9 cellular contexts compared by ENCODE assay signal in genomic region chr5:21810737-21811316, GRCh38.
DNase-seq lines count a peak whose midpoint lies in the region; ATAC-seq and TF ChIP-seq lines count a peak whose summit lies in the region.
"Had no signal": no experiment of that assay in that cellular context is flagged by ENCODE, and none has a peak within 500 bp of the region (broad histone marks: within the 10 kb centered on the region; RNA-seq: fewer than 3 reads in every experiment).

No MANE protein-coding gene starts in this region.

- dilution Hi-C loops in mammary epithelial cell (cut with HindIII; ENCODE audit: low sequenced_read_pairs) = no loop called here

- H3K36me3 ChIP-seq in mammary epithelial cell (ENCODE audit: insufficient read depth, low read length) = no peaks in the 10 kb centered on the region
- H3K36me3 ChIP-seq: BLaER1 had no signal

- H3K4me1 Mint-ChIP-seq in osteocyte (ENCODE audit: unreplicated experiment) = peaks cover 8% of the 10 kb centered on the region

- CTCF ChIA-PET in mammary epithelial cell (lab: Charles Lee; ENCODE audit: low non-redundant PET) = no interaction called here

- H3K4me3 ChIP-seq in NB4 (ENCODE audit: low read depth, low read length) (no peak overlapping the region), mammary epithelial cell (replicated peaks in 1 of 3; ENCODE audit: insufficient read depth in 1 of 3, low read depth in 2 of 3, low read length in 3 of 3) (no peak overlapping the region)
- H3K4me3 ChIP-seq: BLaER1 had no signal

- no peaks in the 10 kb centered on the region for H3K9me3 Mint-ChIP-seq in osteocyte (ENCODE audit: unreplicated experiment)

- TF ChIP-seq POLR2A in NB4 (IDR thresholded peaks at IDR 0.05; ENCODE audit: extremely low read depth, insufficient read length) = no peak

- no peaks in the 10 kb centered on the region for H3K27me3 ChIP-seq in mammary epithelial cell (ENCODE audit: insufficient read depth, low read length)
- H3K27me3 ChIP-seq: BLaER1 had no signal

- peak; percentile 8 for DNase-seq in NCI-H1092 treated with DMSO at 0.1 percent for 48 hours (lab: John Stamatoyannopoulos, UW)
- DNase-seq in NCI-H1092 (lab: John Stamatoyannopoulos, UW) = no peak
- peak; percentile 42 for DNase-seq in NB4 (ENCODE audit: low read depth)
- peak; percentile 5 for DNase-seq in mammary epithelial cell
- no peak for DNase-seq in osteocyte (ENCODE audit: extremely low spot score, unreplicated experiment)
- no peak for DNase-seq in omental fat pad (ENCODE audit: low spot score)
- no peak for DNase-seq in posterior cingulate gyrus
- DNase-seq in activated effector memory CD4-positive, alpha-beta T cell treated with Interleukin-2 at 50 U/mL for 16 hours = no peak

- peaks cover 12% of the 10 kb centered on the region for H3K27me3 Mint-ChIP-seq in osteocyte (ENCODE audit: unreplicated experiment)

- H3K27ac Mint-ChIP-seq in osteocyte (ENCODE audit: unreplicated experiment) = no peak overlapping the region

- no peaks in the 10 kb centered on the region for H3K79me2 ChIP-seq in mammary epithelial cell (ENCODE audit: insufficient read depth, low read length)

- BruUV-seq in mammary epithelial cell (replicated peaks; lab: Mats Ljungman, UMichigan) = no TSS peak

- no peaks in the 10 kb centered on the region for H4K20me1 ChIP-seq in mammary epithelial cell (ENCODE audit: insufficient read depth, low read length)
- H4K20me1 ChIP-seq: BLaER1 had no signal

- in situ Hi-C loops in mammary epithelial cell (cut with MboI; ENCODE audit: low sequenced_read_pairs in 2 of 2) = no loop called here

- ATAC-seq in omental fat pad (ENCODE audit: low FRiP score) = no peak

- no peaks in the 10 kb centered on the region for H3K9me3 ChIP-seq in mammary epithelial cell (replicated peaks; ENCODE audit: insufficient read depth, low read length)
- H3K9me3 ChIP-seq: BLaER1 had no signal

- WGBS in mammary epithelial cell (ENCODE audit: low coverage, missing lambda C conversion rate) = 3% methylated on average over 5 of the region's 5 CpGs

- H2AFZ ChIP-seq in mammary epithelial cell (ENCODE audit: low read depth, low read length) = no peak overlapping the region

- intact Hi-C loops in mammary epithelial cell (cut with micrococcal nuclease) = loop anchor here (2.0 to 10.0 kb wide), 2 partner anchors 108 to 924 kb away; no protein-coding TSS in a partner anchor
- intact Hi-C loops in posterior cingulate gyrus (cut with DNase I) = loop anchor here (10.0 kb wide), 1 partner anchor 414 kb away; no protein-coding TSS in a partner anchor

- no peak overlapping the region for H3K27ac ChIP-seq in mammary epithelial cell (ENCODE audit: insufficient read depth, low read depth, low read length)
- H3K27ac ChIP-seq: BLaER1 had no signal

- H3K4me1 ChIP-seq in mammary epithelial cell (ENCODE audit: insufficient read depth, low read length) = peaks cover 11% of the 10 kb centered on the region

- no peak overlapping the region for H3K4me2 ChIP-seq in mammary epithelial cell (ENCODE audit: insufficient read depth, low read depth, low read length)
- H3K4me2 ChIP-seq: BLaER1 had no signal

- no peak overlapping the region for H3K4me3 Mint-ChIP-seq in osteocyte (ENCODE audit: unreplicated experiment)

- TF ChIP-seq CTCF in NB4 (IDR thresholded peaks at IDR 0.05; ENCODE audit: low read depth, low read length) = no peak
- peak; percentile 40 to 54 for TF ChIP-seq CTCF in mammary epithelial cell (conservative IDR thresholded peaks at IDR 0.05 in 1 of 2, IDR thresholded peaks at IDR 0.05 in 1 of 2; ENCODE audit: extremely low read depth in 1 of 2, insufficient read depth in 1 of 2, low read depth in 1 of 2, low read length in 2 of 2)
- TF ChIP-seq CTCF in osteocyte (IDR thresholded peaks at IDR 0.05) = peak; percentile 59
- TF ChIP-seq CTCF in omental fat pad (IDR thresholded peaks at IDR 0.05) = no peak

- no peak overlapping the region for H3K9ac ChIP-seq in mammary epithelial cell (ENCODE audit: insufficient read depth, low read length)
- H3K9ac ChIP-seq: BLaER1 had no signal

- H3K36me3 Mint-ChIP-seq in osteocyte (ENCODE audit: unreplicated experiment) = no peaks in the 10 kb centered on the region

Comparison
In these comparisons a context has a peak if more than half of its experiments do, and no peak if none do; other contexts are left out.
1. DNase-seq: peak in NCI-H1092 treated with DMSO at 0.1 percent for 48 hours (single experiment), NB4 (single experiment) and mammary epithelial cell (single experiment); none in NCI-H1092 (single experiment), osteocyte (single experiment), omental fat pad (single experiment), posterior cingulate gyrus (0 of 10) and activated effector memory CD4-positive, alpha-beta T cell treated with Interleukin-2 at 50 U/mL for 16 hours (single experiment).
2. CTCF ChIP-seq: peak in mammary epithelial cell (2 of 2) and osteocyte (single experiment); none in NB4 (single experiment) and omental fat pad (0 of 3).